In the genomic region with DNA sequence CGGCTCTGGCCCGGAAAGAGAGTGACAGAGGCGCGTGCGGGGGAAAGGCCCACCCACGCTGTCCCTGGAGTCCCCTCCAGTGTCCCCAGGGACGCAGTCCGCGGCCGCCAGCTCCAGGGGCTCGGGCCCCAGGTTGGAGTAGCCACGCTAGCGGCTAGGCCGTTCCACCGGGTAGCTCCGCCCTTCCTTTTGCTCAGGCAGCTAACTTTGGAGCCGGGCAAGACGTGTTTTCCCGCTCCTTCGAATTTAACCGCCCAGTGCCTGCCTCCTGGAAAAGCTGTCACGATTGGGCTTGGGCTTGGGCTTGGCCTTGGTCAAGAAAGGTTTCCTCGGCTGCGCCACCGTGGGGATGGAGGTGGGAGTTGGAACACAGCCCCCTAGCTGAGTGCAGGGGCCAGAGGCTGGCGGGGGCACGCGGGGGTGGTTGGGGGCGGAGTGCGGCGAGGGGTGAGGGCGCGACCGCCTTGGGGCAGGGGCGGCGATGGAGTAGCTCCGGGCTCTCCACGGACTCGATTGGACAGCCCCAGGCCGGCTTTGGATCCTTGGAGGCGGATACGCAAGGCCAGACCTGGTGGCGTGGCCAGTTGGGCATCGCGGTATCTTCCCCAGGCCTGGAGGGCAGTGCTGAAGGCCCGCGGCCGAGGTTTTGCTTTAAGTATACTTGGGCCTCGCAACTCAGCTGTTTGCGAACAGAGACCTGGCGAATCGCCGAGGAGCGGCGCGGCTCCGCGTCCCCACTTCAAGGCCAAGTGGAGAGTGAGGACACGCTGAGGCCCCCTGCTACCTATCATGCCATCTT, we compare ENCODE assay signal across 9 cellular contexts. TPM values are rescaled to one million over a fixed set of nuclear protein-coding genes. Genes with fewer than 3 reads are reported as not detected.
A peak's percentile ranks its signal among the peaks of the same experiment; 100 is the strongest.
DNase-seq lines count a peak whose midpoint lies in the region; ATAC-seq and TF ChIP-seq lines count a peak whose summit lies in the region.
"Had no signal": no experiment of that assay in that cellular context is flagged by ENCODE, and none has a peak within 500 bp of the region (broad histone marks: within the 10 kb centered on the region; RNA-seq: fewer than 3 reads in every experiment).

No MANE protein-coding gene starts in this region.

- CTCF ChIA-PET in HEK293 (lab: Yijun Ruan, JAX): interaction anchor here (0.7 to 1.0 kb wide), 2 partner anchors 10 to 52 kb away, joined by 3 to 5 read pairs; no protein-coding TSS in a partner anchor

- TF ChIP-seq EP300 in esophagus muscularis mucosa (IDR thresholded peaks at IDR 0.05): no peak

- H3K4me1 ChIP-seq in HEK293 (ENCODE audit: control insufficient read depth, insufficient read depth, low read length) (no peaks in the 10 kb centered on the region), esophagus muscularis mucosa (peaks cover 39 to 61% (median 59%) of the 10 kb centered on the region in 4 donors), neuron (ENCODE audit: insufficient read depth, low read length) (peaks cover 28% of the 10 kb centered on the region)

- H3K36me3 ChIP-seq in HEK293 (ENCODE audit: control insufficient read depth in 2 of 2, insufficient read depth in 1 of 2, low read length in 2 of 2) (no peaks in the 10 kb centered on the region), esophagus muscularis mucosa (no peaks in the 10 kb centered on the region), neuron (ENCODE audit: insufficient read depth, low read length) (no peaks in the 10 kb centered on the region)

- H3K4me3 ChIP-seq in HEK293 (ENCODE audit: low read depth, low read length): peak overlapping the region; percentile 10; the same call in 1 of the 2 replicates
- H3K4me3 ChIP-seq in esophagus muscularis mucosa: peak overlapping the region; percentile 44 to 61 (median 46)
- peak overlapping the region; percentile 50 for H3K4me3 ChIP-seq in neuron (ENCODE audit: low read length)

- no peak overlapping the region for H3K27ac ChIP-seq in HEK293 (ENCODE audit: extremely low read depth, low read depth, low read length)
- no peak overlapping the region for H3K27ac ChIP-seq in esophagus muscularis mucosa (replicated peaks in 1 of 4)

- H3K9me3 ChIP-seq in HEK293 (ENCODE audit: control insufficient read depth, insufficient read depth, low read depth, low read length): no peaks in the 10 kb centered on the region
- H3K9me3 ChIP-seq in esophagus muscularis mucosa: no peaks in the 10 kb centered on the region
- no peaks in the 10 kb centered on the region for H3K9me3 ChIP-seq in neuron (ENCODE audit: low read length)

- intact Hi-C loops in esophagus muscularis mucosa (cut with DNase I): no loop called here

- DNase-seq in RPMI8226: peak; percentile 11
- DNase-seq in esophagus muscularis mucosa (ENCODE audit: extremely low spot score): peak; percentile 70

- no peak for TF ChIP-seq POLR2A in esophagus muscularis mucosa (IDR thresholded peaks at IDR 0.05; ENCODE audit: low read depth)

- no peak for ATAC-seq in HG03342 (IDR thresholded peaks at IDR 0.05; ENCODE audit: unreplicated experiment)
- ATAC-seq in HG02884 (IDR thresholded peaks at IDR 0.05; ENCODE audit: unreplicated experiment): no peak
- ATAC-seq in HG03460 (IDR thresholded peaks at IDR 0.05; ENCODE audit: unreplicated experiment): no peak
- ATAC-seq: Panc1 had no signal

- TF ChIP-seq CTCF in HEK293 (tag by site-specific recombination; IDR thresholded peaks at IDR 0.05): no peak
- no peak for TF ChIP-seq CTCF in esophagus muscularis mucosa (IDR thresholded peaks at IDR 0.05)

- H2AFZ ChIP-seq in neuron (ENCODE audit: low read depth, low read length): peak overlapping the region; percentile 64

- WGBS in esophagus muscularis mucosa: 9% methylated on average over 24 of the region's 59 CpGs

- POLR2A ChIA-PET in HEK293 (lab: Yijun Ruan, JAX): no interaction called here

- peaks cover 5 to 100% (median 81%) of the 10 kb centered on the region in 4 donors for H3K27me3 ChIP-seq in esophagus muscularis mucosa
- peaks cover 92% of the 10 kb centered on the region for H3K27me3 ChIP-seq in neuron (ENCODE audit: insufficient read depth, low read length)

TF ChIP-seq in HEK293, 187 proteins besides CTCF, POLR2A, EP300 and RAD21:
- TF ChIP-seq TRIM28 (IDR thresholded peaks at IDR 0.05; ENCODE audit: borderline replicate concordance, low read length): no peak

RNA-seq across cellular contexts. Expression of gene LINC00237, which starts 4.5 kb away (rescaled TPM):
- not detected for total RNA-seq in esophagus muscularis mucosa
- total RNA-seq: kidney epithelial cell had no signal

RNA-seq across cellular contexts. Expression of gene KIZ, which starts 24.2 kb away (rescaled TPM):
- 10 to 100 TPM; 17.2 to 32.0 (median 25.6) TPM for total RNA-seq in esophagus muscularis mucosa
